In genomic region chr14:49620182-49621113, GRCh38 we compare ENCODE assay signal across 8 cellular contexts. TPM values are rescaled to one million over a fixed set of nuclear protein-coding genes. Genes with fewer than 3 reads are reported as not detected.
DNase-seq lines count a peak whose midpoint lies in the region; ATAC-seq and TF ChIP-seq lines count a peak whose summit lies in the region.

TSS of gene MGAT2 (plus strand) at chr14:49620799. CDS start at chr14:49621269, 470 bp downstream.
TSS of gene RPL36AL (minus strand) at chr14:49620626. CDS start at chr14:49619104, 1,522 bp downstream.

- H3K27ac Mint-ChIP-seq in activated naive CD4-positive, alpha-beta T cell treated with anti-CD3 and anti-CD28 coated beads for 36 hours = peak within 1 kb of the TSS; percentile 97

- no peak for TF ChIP-seq EP300 in gastroesophageal sphincter (IDR thresholded peaks at IDR 0.05)

- peaks cover 46% of the 10 kb centered on the region for H3K36me3 Mint-ChIP-seq in activated naive CD4-positive, alpha-beta T cell treated with anti-CD3 and anti-CD28 coated beads for 36 hours (ENCODE audit: low read depth)

- intact Hi-C loops in activated naive CD4-positive, alpha-beta T cell treated with anti-CD3 and anti-CD28 coated beads for 36 hours (cut with micrococcal nuclease) = loop anchor here (1.0 to 5.0 kb wide), 14 partner anchors 14 to 1106 kb away; partner anchors contain the start of genes DMAC2L, KLHDC2, L2HGDH and LRR1

- peak within 1 kb of the TSS; percentile 97 for H3K4me3 Mint-ChIP-seq in activated naive CD4-positive, alpha-beta T cell treated with anti-CD3 and anti-CD28 coated beads for 36 hours

- H3K4me1 Mint-ChIP-seq in activated naive CD4-positive, alpha-beta T cell treated with anti-CD3 and anti-CD28 coated beads for 36 hours (ENCODE audit: low read depth) = peaks cover 52% of the 10 kb centered on the region

- peaks cover 5 to 59% (median 21%) of the 10 kb centered on the region in 3 donors for H3K4me1 ChIP-seq in gastroesophageal sphincter

- H3K4me3 ChIP-seq in GM06990 (replicated peaks; ENCODE audit: low read depth, low read length) (peak within 1 kb of the TSS; percentile 95), HFF-Myc (replicated peaks; ENCODE audit: low read depth, low read length) (peak within 1 kb of the TSS; percentile 87), gastroesophageal sphincter (peak within 1 kb of the TSS; percentile 78 to 86)

- no peaks in the 10 kb centered on the region for H3K9me3 Mint-ChIP-seq in activated naive CD4-positive, alpha-beta T cell treated with anti-CD3 and anti-CD28 coated beads for 36 hours

- peak; percentile 92 to 93 for TF ChIP-seq POLR2A in gastroesophageal sphincter (IDR thresholded peaks at IDR 0.05)

- peak; percentile 100 for ATAC-seq in gastroesophageal sphincter

- H3K36me3 ChIP-seq in GM06990 (ENCODE audit: control insufficient read depth, insufficient read depth, low read length) (peaks cover 3% of the 10 kb centered on the region), gastroesophageal sphincter (peaks cover 0 to 39% of the 10 kb centered on the region in 2 donors)

- in situ Hi-C loops in SK-MEL-5 (cut with HindIII; ENCODE audit: low pct_unique_long_range_greater_than_20kb, low sequenced_read_pairs) = no loop called here

- 0% methylated on average over 26 of the region's 85 CpGs; no CpG with 5 or more reads in 1 of the 2 donors for WGBS in gastroesophageal sphincter (ENCODE audit: low coverage in 1 of 2), 2 donors

- H3K27me3 ChIP-seq in GM06990 (replicated peaks; ENCODE audit: control insufficient read depth, insufficient read depth, low read length) (no peaks in the 10 kb centered on the region), gastroesophageal sphincter (no peaks in the 10 kb centered on the region)

- CTCF ChIA-PET in activated naive CD4-positive, alpha-beta T cell treated with anti-CD3 and anti-CD28 coated beads for 36 hours (lab: Charles Lee) = interaction anchor here (0.7 to 5.7 kb wide), 12 partner anchors 12 to 477 kb away, joined by 3 to 77 read pairs (median 4); partner anchors contain the start of genes DNAAF2, KLHDC2, LRR1 and NEMF

- no peaks in the 10 kb centered on the region for H3K9me3 ChIP-seq in gastroesophageal sphincter

- DNase-seq in GM06990 (ENCODE audit: extremely low read depth, insufficient read length) (peak; percentile 98), HFF-Myc (ENCODE audit: extremely low read depth, low read depth) (peak; percentile 98), MV-4-11 (lab: John Stamatoyannopoulos, UW) (peak; percentile 97), SK-MEL-5 (ENCODE audit: low read depth, low spot score) (peak; percentile 96), non-pigmented ciliary epithelial cell (ENCODE audit: low read depth) (peak; percentile 94), superior temporal gyrus (ENCODE audit: extremely low spot score) (peak; percentile 99)
- DNase-seq in activated naive CD4-positive, alpha-beta T cell treated with anti-CD3 and anti-CD28 coated beads for 36 hours = peak; percentile 97

- H3K27me3 Mint-ChIP-seq in activated naive CD4-positive, alpha-beta T cell treated with anti-CD3 and anti-CD28 coated beads for 36 hours (ENCODE audit: low read depth) = no peaks in the 10 kb centered on the region

- TF ChIP-seq CTCF in GM06990 (IDR thresholded peaks at IDR 0.05; ENCODE audit: insufficient read depth, low read length, poor library complexity, severe bottlenecking) (peak; percentile 26), HFF-Myc (IDR thresholded peaks at IDR 0.05; ENCODE audit: low read depth, low read length, missing control alignments) (no peak), gastroesophageal sphincter (IDR thresholded peaks at IDR 0.05) (peak in 3 of 4 experiments; percentile 21 to 52 (median 32))

- peak within 1 kb of the TSS; percentile 89 to 95 (median 92) for H3K27ac ChIP-seq in gastroesophageal sphincter

RNA-seq across cellular contexts. Expression of gene MGAT2, which starts in this region (rescaled TPM):
- total RNA-seq in SK-MEL-5 (2014; rRNA removed; shearing (Covaris generic)) = 33.9 and 39.0 TPM in 2 replicates
- 27.4 and 35.2 TPM in 2 replicates for polyA plus RNA-seq in SK-MEL-5 (2015; cell fraction: cytosol; rRNA removed)
- 5.5 and 7.9 TPM in 2 replicates for polyA plus RNA-seq in SK-MEL-5 (2015; cell fraction: nucleus; rRNA removed)
- 10 to 100 TPM; 20.6 to 20.7 TPM for total RNA-seq in activated naive CD4-positive, alpha-beta T cell treated with anti-CD3 and anti-CD28 coated beads for 36 hours
- 10 to 100 TPM; 17.4 to 29.8 (median 23.0) TPM for total RNA-seq in gastroesophageal sphincter

RNA-seq across cellular contexts. Expression of gene RPL36AL, which starts in this region (rescaled TPM):
- total RNA-seq in SK-MEL-5 (2014; rRNA removed; shearing (Covaris generic)) = 302 and 321 TPM in 2 replicates
- polyA plus RNA-seq in SK-MEL-5 (2015; cell fraction: cytosol; rRNA removed) = 142 and 180 TPM in 2 replicates
- polyA plus RNA-seq in SK-MEL-5 (2015; cell fraction: nucleus; rRNA removed) = 16.7 and 27.9 TPM in 2 replicates
- 100 to 1,000 TPM; 250 to 266 TPM for total RNA-seq in activated naive CD4-positive, alpha-beta T cell treated with anti-CD3 and anti-CD28 coated beads for 36 hours
- total RNA-seq in gastroesophageal sphincter = 100 to 1,000 TPM; 169 to 352 (median 270) TPM

Comparison
In these comparisons a context has a peak if more than half of its experiments do, and no peak if none do; other contexts are left out.
1. Peak in every context shown above with its lines: DNase-seq, ATAC-seq, H3K4me3 ChIP-seq and H3K27ac ChIP-seq.